In genomic region chr10:88048312-88048711, GRCh38 we compare ENCODE assay signal across 28 cellular contexts.
"Had no signal": no experiment of that assay in that cellular context is flagged by ENCODE, and none has a peak within 500 bp of the region (broad histone marks: within the 10 kb centered on the region; RNA-seq: fewer than 3 reads in every experiment).

No MANE protein-coding gene starts in this region.

- H3K27me3 ChIP-seq: adrenal gland, body of pancreas, hepatocyte, pancreas, right atrium auricular region, spleen, testis, upper lobe of left lung had no signal

- H3K27me3 Mint-ChIP-seq: dendritic cell treated with granulocyte-macrophage colony-stimulating factor and Interleukin-4, amounts not matched to agents 40 ng/mL and 50 ng/mL, for 4 days had no signal

- ATAC-seq: activated CD8-positive, alpha-beta T cell treated with anti-CD3 and anti-CD28 coated beads, Interleukin-2, amount 10 ng/mL, durations not matched to agents 7 days and 5 days; activated naive CD4-positive, alpha-beta T cell treated with anti-CD3 and anti-CD28 coated beads, Interleukin-2, amount 50 U/mL, for 72 hours; body of pancreas; natural killer cell treated with Interleukin-12 subunit alpha and Interleukin-12 subunit beta and Interleukin-15 and Interleukin-18, amount 100 ng/mL, for 72 hours; pancreas; psoas muscle had no signal

- H3K9me3 Mint-ChIP-seq: dendritic cell treated with granulocyte-macrophage colony-stimulating factor and Interleukin-4, amounts not matched to agents 40 ng/mL and 50 ng/mL, for 4 days; mesothelial cell of epicardium had no signal

- H3K9me3 ChIP-seq: adrenal gland, body of pancreas, left ventricle myocardium inferior, pancreas, psoas muscle, right atrium auricular region, spleen, testis, upper lobe of left lung had no signal

- H3K27ac ChIP-seq: adrenal gland, body of pancreas, hepatocyte, left ventricle myocardium inferior, pancreas, psoas muscle, right atrium auricular region, testis, upper lobe of left lung, WERI-Rb-1 had no signal

- H2AFZ ChIP-seq: hepatocyte had no signal

- H3K4me3 Mint-ChIP-seq: activated CD8-positive, alpha-beta T cell treated with anti-CD3 and anti-CD28 coated beads, Interleukin-2, amount 10 ng/mL, durations not matched to agents 7 days and 5 days; dendritic cell treated with granulocyte-macrophage colony-stimulating factor and Interleukin-4, amounts not matched to agents 40 ng/mL and 50 ng/mL, for 4 days; mesothelial cell of epicardium; natural killer cell treated with Interleukin-12 subunit alpha and Interleukin-12 subunit beta and Interleukin-15 and Interleukin-18, amount 100 ng/mL, for 72 hours had no signal

- FAIRE-seq: endometrium, frontal cortex, pancreas, TTC549 had no signal

- H3K4me2 ChIP-seq: hepatocyte had no signal

- H3K36me3 ChIP-seq: adrenal gland, left ventricle myocardium inferior, pancreas, right atrium auricular region, spleen, upper lobe of left lung, WERI-Rb-1 had no signal

- DNase-seq: activated CD4-positive, alpha-beta T cell treated with anti-CD3 and anti-CD28 coated beads, Interleukin-2, amount 50 U/mL, for 1 hour; activated CD4-positive, CD25-positive, alpha-beta regulatory T cell treated with anti-CD3 and anti-CD28 coated beads, Interleukin-2, amount 50 U/mL, for 72 hours; activated CD8-positive, alpha-beta T cell treated with anti-CD3 and anti-CD28 coated beads, Interleukin-2, amount 10 ng/mL, durations not matched to agents 7 days and 5 days; activated T-cell treated with anti-CD3 and anti-CD28 coated beads, Interleukin-2, amount 50 U/mL, for 1 hour; adrenal gland; body of pancreas; effector CD4-positive, alpha-beta T cell; erythroblast; glutamatergic neuron; left ventricle myocardium inferior; pancreas; psoas muscle; spleen; stimulated activated CD4-positive, alpha-beta T cell treated with anti-CD3 and anti-CD28 coated beads, Interleukin-4, amount 100 ng/mL, for 1 hour; stimulated activated naive CD4-positive, alpha-beta T cell; T-helper 1 cell; testis; upper lobe of left lung; WERI-Rb-1 had no signal

- H3K4me1 ChIP-seq: pancreas had no signal

- H3K4me3 ChIP-seq: adrenal gland, body of pancreas, hepatocyte, left ventricle myocardium inferior, pancreas, psoas muscle, right atrium auricular region, spleen, testis, upper lobe of left lung had no signal

- H3K79me2 ChIP-seq: hepatocyte had no signal

- H3K27ac Mint-ChIP-seq: activated CD8-positive, alpha-beta T cell treated with anti-CD3 and anti-CD28 coated beads, Interleukin-2, amount 10 ng/mL, durations not matched to agents 7 days and 5 days; activated naive CD4-positive, alpha-beta T cell treated with anti-CD3 and anti-CD28 coated beads, Interleukin-2, amount 50 U/mL, for 72 hours; dendritic cell treated with granulocyte-macrophage colony-stimulating factor and Interleukin-4, amounts not matched to agents 40 ng/mL and 50 ng/mL, for 4 days; mesothelial cell of epicardium; natural killer cell treated with Interleukin-12 subunit alpha and Interleukin-12 subunit beta and Interleukin-15 and Interleukin-18, amount 100 ng/mL, for 72 hours had no signal

- H3K36me3 Mint-ChIP-seq: activated naive CD4-positive, alpha-beta T cell treated with anti-CD3 and anti-CD28 coated beads, Interleukin-2, amount 50 U/mL, for 72 hours; mesothelial cell of epicardium had no signal
